ENCODE assay signal across 8 cellular contexts in the genomic region with DNA sequence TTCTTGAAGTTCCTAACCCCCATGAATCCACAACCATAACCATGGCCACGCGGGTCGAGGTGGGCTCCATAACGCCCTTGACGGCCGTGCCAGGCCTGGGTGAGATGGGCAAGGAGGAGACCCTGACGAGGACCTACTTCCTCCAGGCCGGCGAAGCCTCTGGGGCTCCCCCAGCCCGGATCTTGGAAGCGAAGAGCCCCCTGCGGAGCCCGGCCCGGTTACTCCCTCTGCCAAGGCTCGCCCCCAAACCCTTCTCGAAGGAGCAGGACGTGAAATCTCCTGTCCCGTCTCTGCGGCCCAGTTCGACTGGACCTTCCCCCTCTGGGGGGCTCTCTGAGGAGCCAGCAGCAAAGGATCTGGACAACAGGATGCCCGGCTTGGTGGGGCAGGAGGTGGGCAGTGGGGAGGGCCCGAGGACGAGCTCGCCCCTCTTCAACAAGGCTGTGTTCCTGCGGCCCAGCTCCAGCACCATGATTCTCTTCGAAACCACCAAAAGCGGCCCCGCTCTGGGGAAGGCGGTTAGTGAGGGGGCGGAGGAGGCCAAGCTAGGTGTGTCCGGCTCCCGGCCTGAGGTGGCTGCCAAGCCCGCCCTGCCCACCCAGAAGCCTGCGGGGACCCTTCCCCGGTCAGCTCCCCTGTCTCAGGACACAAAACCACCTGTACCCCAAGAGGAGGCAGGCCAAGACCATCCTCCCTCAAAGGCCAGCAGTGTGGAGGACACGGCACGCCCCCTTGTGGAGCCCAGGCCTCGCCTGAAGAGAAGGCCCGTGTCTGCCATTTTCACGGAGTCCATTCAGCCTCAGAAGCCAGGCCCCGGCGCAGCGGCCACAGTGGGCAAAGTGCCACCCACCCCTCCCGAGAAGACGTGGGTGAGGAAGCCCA.
A peak's percentile ranks its signal among the peaks of the same experiment; 100 is the strongest.
DNase-seq lines count a peak whose midpoint lies in the region; ATAC-seq and TF ChIP-seq lines count a peak whose summit lies in the region.
"Had no signal": no experiment of that assay in that cellular context is flagged by ENCODE, and none has a peak within 500 bp of the region (broad histone marks: within the 10 kb centered on the region; RNA-seq: fewer than 3 reads in every experiment).

No MANE protein-coding gene starts in this region.

- no peaks in the 10 kb centered on the region for H3K36me3 Mint-ChIP-seq in immature natural killer cell
- H3K36me3 Mint-ChIP-seq in naive thymus-derived CD4-positive, alpha-beta T cell = peaks cover 0 to 2% (median 0%) of the 10 kb centered on the region in 5 donors

- H3K27me3 Mint-ChIP-seq in immature natural killer cell (ENCODE audit: low read depth in 3 of 3) = peaks cover 8 to 18% (median 12%) of the 10 kb centered on the region in 3 donors
- peaks cover 0 to 5% (median 5%) of the 10 kb centered on the region in 5 donors for H3K27me3 Mint-ChIP-seq in naive thymus-derived CD4-positive, alpha-beta T cell

- H3K36me3 ChIP-seq in esophagus muscularis mucosa (peaks cover 0 to 14% (median 7%) of the 10 kb centered on the region in 4 donors), prostate gland (no peaks in the 10 kb centered on the region)
- H3K36me3 ChIP-seq in naive thymus-derived CD4-positive, alpha-beta T cell (ENCODE audit: control insufficient read depth in 2 of 3, insufficient read depth in 3 of 3, low read length in 3 of 3) = no peaks in the 10 kb centered on the region
- H3K36me3 ChIP-seq: SJCRH30 had no signal

- peak overlapping the region; percentile 7 to 41 (median 12) for H3K27ac ChIP-seq in esophagus muscularis mucosa (replicated peaks in 1 of 4)
- H3K27ac ChIP-seq in prostate gland = peak overlapping the region in 1 of 2 donors; percentile 56
- no peak overlapping the region for H3K27ac ChIP-seq in naive thymus-derived CD4-positive, alpha-beta T cell (ENCODE audit: low read depth, low read length)
- H3K27ac ChIP-seq: SJCRH30 had no signal

- intact Hi-C loops in esophagus muscularis mucosa (cut with DNase I) (no loop called here), prostate gland (cut with DNase I) (no loop called here)
- intact Hi-C loops in naive thymus-derived CD4-positive, alpha-beta T cell (cut with micrococcal nuclease) = no loop called here

- peaks cover 0 to 1% (median 0%) of the 10 kb centered on the region in 6 donors for H3K9me3 Mint-ChIP-seq in immature natural killer cell
- H3K9me3 Mint-ChIP-seq in naive thymus-derived CD4-positive, alpha-beta T cell = no peaks in the 10 kb centered on the region

- H3K9me3 ChIP-seq in esophagus muscularis mucosa (no peaks in the 10 kb centered on the region), prostate gland (no peaks in the 10 kb centered on the region)
- no peaks in the 10 kb centered on the region for H3K9me3 ChIP-seq in naive thymus-derived CD4-positive, alpha-beta T cell (ENCODE audit: control insufficient read depth in 2 of 3, low read length in 3 of 3)
- H3K9me3 ChIP-seq: SJCRH30 had no signal

- POLR2A ChIA-PET in naive thymus-derived CD4-positive, alpha-beta T cell (lab: Charles Lee) = no interaction called here

- in situ Hi-C loops in GM13976 (cut with MboI; ENCODE audit: low sequenced_read_pairs, unreplicated experiment) = no loop called here

- WGBS in esophagus muscularis mucosa = 85% methylated on average over 37 of the region's 45 CpGs
- 86% methylated on average over 45 of the region's 45 CpGs for WGBS in prostate gland

- CTCF ChIA-PET in naive thymus-derived CD4-positive, alpha-beta T cell (lab: Charles Lee) = no interaction called here

- H3K4me1 ChIP-seq in esophagus muscularis mucosa (peaks cover 16 to 26% (median 23%) of the 10 kb centered on the region in 4 donors), prostate gland (replicated peaks) (peaks cover 10% of the 10 kb centered on the region)
- no peaks in the 10 kb centered on the region for H3K4me1 ChIP-seq in naive thymus-derived CD4-positive, alpha-beta T cell (ENCODE audit: control insufficient read depth in 2 of 2, insufficient read depth in 2 of 2, low read length in 2 of 2)

- peak; percentile 12 for TF ChIP-seq CTCF in GM13976 (IDR thresholded peaks at IDR 0.05; ENCODE audit: borderline replicate concordance, control extremely low read depth, extremely low read depth, insufficient read depth, missing control alignments)
- peak; percentile 21 to 47 (median 25) for TF ChIP-seq CTCF in esophagus muscularis mucosa (IDR thresholded peaks at IDR 0.05)
- TF ChIP-seq CTCF in prostate gland (IDR thresholded peaks at IDR 0.05) = peak in 3 of 4 experiments; percentile 38 to 58 (median 46)

- H3K27me3 ChIP-seq in esophagus muscularis mucosa (no peaks in the 10 kb centered on the region), prostate gland (replicated peaks; ENCODE audit: insufficient read depth) (no peaks in the 10 kb centered on the region)
- H3K27me3 ChIP-seq in naive thymus-derived CD4-positive, alpha-beta T cell (ENCODE audit: control insufficient read depth in 2 of 2, insufficient read depth in 2 of 2, low read length in 2 of 2) = no peaks in the 10 kb centered on the region
- H3K27me3 ChIP-seq: SJCRH30 had no signal

- DNase-seq in GM13976 (ENCODE audit: low spot score) (peak; percentile 51), RPMI7951 (ENCODE audit: low read depth) (peak; percentile 32), esophagus muscularis mucosa (ENCODE audit: extremely low spot score) (no peak), prostate gland (ENCODE audit: low spot score) (no peak), immature natural killer cell (no peak)
- DNase-seq in naive thymus-derived CD4-positive, alpha-beta T cell = no peak

- H3K4me1 Mint-ChIP-seq in immature natural killer cell = peaks cover 2 to 7% of the 10 kb centered on the region in 2 donors
- H3K4me1 Mint-ChIP-seq in naive thymus-derived CD4-positive, alpha-beta T cell = peaks cover 0 to 33% (median 0%) of the 10 kb centered on the region in 7 donors

- TF ChIP-seq EP300 in esophagus muscularis mucosa (IDR thresholded peaks at IDR 0.05) = no peak

- H3K4me3 Mint-ChIP-seq in immature natural killer cell = no peak overlapping the region
- H3K4me3 Mint-ChIP-seq in naive thymus-derived CD4-positive, alpha-beta T cell = no peak overlapping the region

- ATAC-seq in naive thymus-derived CD4-positive, alpha-beta T cell = no peak
- ATAC-seq in HG02610 (IDR thresholded peaks at IDR 0.05; ENCODE audit: unreplicated experiment) = no peak

- H3K27ac Mint-ChIP-seq in immature natural killer cell = no peak overlapping the region
- H3K27ac Mint-ChIP-seq in naive thymus-derived CD4-positive, alpha-beta T cell = no peak overlapping the region

- no peak overlapping the region for H3K4me3 ChIP-seq in esophagus muscularis mucosa
- no peak overlapping the region for H3K4me3 ChIP-seq in prostate gland
- H3K4me3 ChIP-seq in naive thymus-derived CD4-positive, alpha-beta T cell (ENCODE audit: low read length) = no peak overlapping the region
- H3K4me3 ChIP-seq: SJCRH30 had no signal

- no peak for TF ChIP-seq POLR2A in esophagus muscularis mucosa (IDR thresholded peaks at IDR 0.05; ENCODE audit: low read depth)
- no peak for TF ChIP-seq POLR2A in prostate gland (IDR thresholded peaks at IDR 0.05)

Comparison
In these comparisons a context has a peak if more than half of its experiments do, and no peak if none do; other contexts are left out.
1. DNase-seq: peak in GM13976 (single experiment) and RPMI7951 (single experiment); none in esophagus muscularis mucosa (single experiment), prostate gland (single experiment), immature natural killer cell (0 of 3) and naive thymus-derived CD4-positive, alpha-beta T cell (0 of 9).
2. Peak in every context shown above with its lines, with median percentiles within 50 percentile points of each other: CTCF ChIP-seq.